23 cellular contexts compared by ENCODE assay signal in genomic region chr7:135616136-135616535, GRCh38.
"Had no signal": no experiment of that assay in that cellular context is flagged by ENCODE, and none has a peak within 500 bp of the region (broad histone marks: within the 10 kb centered on the region; RNA-seq: fewer than 3 reads in every experiment).

No MANE protein-coding gene starts in this region.

- H3K4me3 ChIP-seq: MG63, SJCRH30 had no signal

- H3K9me3 ChIP-seq: MG63, SJCRH30 had no signal

- ATAC-seq: Panc1, PC-3, SK-N-SH treated with all-trans-retinoic acid at 6 μM for 48 hours had no signal

- DNase-seq: KBM-7, MG63, NCI-H1092, NCI-H1105 treated with DMSO at 0.1 percent for 48 hours, NCI-H1436, NCI-H187, NCI-H2029, NCI-H2081 treated with DMSO at 0.1 percent for 48 hours, NCI-H2171, NCI-H226, NCI-H446, NCI-H510A, NCI-H524 treated with DMSO at 0.1 percent for 48 hours, NCI-H69, NCI-H774, PC-3, SHP77 treated with DMSO at 0.1 percent for 48 hours, SJCRH30 had no signal

- FAIRE-seq: HTR-8/SVneo had no signal

- H3K4me1 ChIP-seq: SJCRH30 had no signal

- H3K27ac ChIP-seq: HL-60, RWPE1, SJCRH30 had no signal

- H3K27me3 ChIP-seq: MG63, SJCRH30 had no signal
